In the genomic region with DNA sequence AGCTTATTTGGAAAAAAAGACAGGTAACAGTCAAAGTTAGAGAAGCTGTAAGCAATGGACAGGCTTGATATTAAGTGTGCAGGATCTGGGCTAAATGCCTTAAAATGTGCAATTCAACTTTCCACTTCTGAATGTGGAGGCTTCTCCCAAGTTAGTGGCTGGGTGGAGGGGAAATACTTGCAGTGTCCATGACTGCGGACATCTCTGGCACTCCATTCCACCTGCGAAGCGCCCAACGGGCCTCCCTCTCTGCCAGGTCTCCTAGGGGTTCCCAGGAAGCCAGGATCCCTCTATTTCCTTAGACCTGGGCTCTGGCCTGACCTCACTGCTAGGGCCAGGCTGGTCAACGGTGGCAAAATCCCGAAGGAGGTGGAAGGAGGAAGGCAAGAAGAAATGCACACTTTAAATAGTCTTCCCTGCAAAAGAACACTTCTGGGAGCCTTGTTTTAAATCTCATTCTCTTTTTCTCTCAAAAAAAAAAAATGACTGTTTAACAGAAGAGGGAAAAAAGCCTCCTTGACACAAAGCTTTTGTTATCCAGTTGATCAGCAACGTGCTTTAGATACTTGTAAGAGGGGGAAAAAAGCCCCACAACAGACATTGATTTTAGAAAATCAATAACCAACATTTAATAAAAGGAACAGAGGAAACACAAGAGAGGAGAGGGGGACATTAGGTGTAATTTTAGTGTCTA, we compare ENCODE assay signal across 8 cellular contexts. TPM values are rescaled to one million over a fixed set of nuclear protein-coding genes. Genes with fewer than 3 reads are reported as not detected.
DNase-seq lines count a peak whose midpoint lies in the region; ATAC-seq and TF ChIP-seq lines count a peak whose summit lies in the region.

No MANE protein-coding gene starts in this region.

- peak overlapping the region; percentile 83 for H2AK5ac ChIP-seq in mesenchymal stem cell (ENCODE audit: low read length, severe bottlenecking)

- H3K36me3 ChIP-seq in breast epithelium = no peaks in the 10 kb centered on the region
- H3K36me3 ChIP-seq in mesenchymal stem cell (ENCODE audit: control insufficient read depth in 1 of 2, insufficient read depth in 2 of 2, low read depth in 1 of 2, low read length in 2 of 2) = peaks cover 0 to 6% of the 10 kb centered on the region in 2 experiments
- no peaks in the 10 kb centered on the region for H3K36me3 ChIP-seq in thymus (ENCODE audit: control insufficient read depth, insufficient read depth)

- peak overlapping the region; percentile 98 for H3K9ac ChIP-seq in mesenchymal stem cell (ENCODE audit: low read length)

- peak overlapping the region; percentile 65 for H3K4me3 Mint-ChIP-seq in activated CD4-positive, alpha-beta T cell treated with anti-CD3 and anti-CD28 coated beads for 36 hours

- H3K23ac ChIP-seq in mesenchymal stem cell (ENCODE audit: low read length in 2 of 2) = no peak overlapping the region

- no peaks in the 10 kb centered on the region for H3K4me1 ChIP-seq in breast epithelium
- H3K4me1 ChIP-seq in mesenchymal stem cell (ENCODE audit: control insufficient read depth, insufficient read depth, low read depth, low read length) = peaks cover 15% of the 10 kb centered on the region
- H3K4me1 ChIP-seq in thymus (ENCODE audit: control insufficient read depth, insufficient read depth, low read length) = peaks cover 11% of the 10 kb centered on the region

- no peak for ATAC-seq in activated CD4-positive, alpha-beta T cell treated with anti-CD3 and anti-CD28 coated beads for 36 hours
- ATAC-seq in HG02973 (IDR thresholded peaks at IDR 0.05; ENCODE audit: unreplicated experiment) = no peak

- no peaks in the 10 kb centered on the region for H3K9me3 ChIP-seq in breast epithelium
- no peaks in the 10 kb centered on the region for H3K9me3 ChIP-seq in mesenchymal stem cell (ENCODE audit: control insufficient read depth, low read length)
- no peaks in the 10 kb centered on the region for H3K9me3 ChIP-seq in thymus (ENCODE audit: control insufficient read depth)

- H3K27me3 Mint-ChIP-seq in activated CD4-positive, alpha-beta T cell treated with anti-CD3 and anti-CD28 coated beads for 36 hours = peaks cover 44% of the 10 kb centered on the region

- peak overlapping the region; percentile 65 to 89 for H3K4ac ChIP-seq in mesenchymal stem cell (ENCODE audit: low read depth in 1 of 2, low read length in 2 of 2)

- CTCF ChIA-PET in activated CD4-positive, alpha-beta T cell treated with anti-CD3 and anti-CD28 coated beads for 36 hours (lab: Charles Lee) = no interaction called here

- H3K9me3 Mint-ChIP-seq in activated CD4-positive, alpha-beta T cell treated with anti-CD3 and anti-CD28 coated beads for 36 hours (ENCODE audit: low read depth) = no peaks in the 10 kb centered on the region

- 20% methylated on average over 4 of the region's 7 CpGs for WGBS in mesenchymal stem cell
- 79% methylated on average over 7 of the region's 7 CpGs for WGBS in thymus

- in situ Hi-C loops in GM13976 (cut with MboI; ENCODE audit: low sequenced_read_pairs, unreplicated experiment) = no loop called here

- H2BK12ac ChIP-seq in mesenchymal stem cell (ENCODE audit: low read length in 2 of 2) = peak overlapping the region; percentile 61 to 79

- no peak for DNase-seq in activated CD4-positive, alpha-beta T cell treated with anti-CD3 and anti-CD28 coated beads for 36 hours
- DNase-seq in activated CD4-positive, alpha-beta T cell treated with anti-CD3 and anti-CD28 coated beads for 1 hour = no peak
- DNase-seq in breast epithelium (ENCODE audit: low spot score in 2 of 2) (no peak), mesenchymal stem cell (no peak), NCI-H1417 treated with DMSO at 0.1 percent for 48 hours (lab: John Stamatoyannopoulos, UW) (no peak), GM13976 (ENCODE audit: low spot score) (no peak)

- H3K27me3 ChIP-seq in breast epithelium (peaks cover 0 to 71% of the 10 kb centered on the region in 2 donors), mesenchymal stem cell (ENCODE audit: control insufficient read depth in 1 of 2, insufficient read depth in 1 of 2, low read length in 2 of 2) (no peaks in the 10 kb centered on the region), thymus (ENCODE audit: control insufficient read depth, insufficient read depth) (peaks cover 7% of the 10 kb centered on the region)

- no peak for TF ChIP-seq POLR2A in breast epithelium (IDR thresholded peaks at IDR 0.05)

- intact Hi-C loops in activated CD4-positive, alpha-beta T cell treated with anti-CD3 and anti-CD28 coated beads for 36 hours (cut with DNase I, micrococcal nuclease) = loop anchor here (5.0 to 10.0 kb wide), 5 partner anchors 67 to 1390 kb away; a partner anchor contains a TSS
- intact Hi-C loops in breast epithelium (cut with DNase I; ENCODE audit: low total_unique reads) = no loop called here

- H3K4me1 Mint-ChIP-seq in activated CD4-positive, alpha-beta T cell treated with anti-CD3 and anti-CD28 coated beads for 36 hours = peaks cover 19% of the 10 kb centered on the region

- peak overlapping the region; percentile 90 to 98 for H3K18ac ChIP-seq in mesenchymal stem cell (ENCODE audit: low read depth in 1 of 2, low read length in 2 of 2)

- POLR2A ChIA-PET in activated CD4-positive, alpha-beta T cell treated with anti-CD3 and anti-CD28 coated beads for 36 hours (lab: Charles Lee) = interaction anchor here (0.6 kb wide), 1 partner anchor 229 kb away, joined by 5 read pairs; no protein-coding TSS in a partner anchor

- H2BK5ac ChIP-seq in mesenchymal stem cell (ENCODE audit: low read depth, low read length, poor library complexity, severe bottlenecking) = no peak overlapping the region

- H4K91ac ChIP-seq in mesenchymal stem cell (ENCODE audit: low read length) = peak overlapping the region; percentile 98

- peak overlapping the region; percentile 90 to 98 for H3K27ac ChIP-seq in breast epithelium
- H3K27ac ChIP-seq in mesenchymal stem cell (ENCODE audit: low read length, poor library complexity, severe bottlenecking) = peak overlapping the region; percentile 75
- peak overlapping the region; percentile 15 for H3K27ac ChIP-seq in thymus (ENCODE audit: low read depth)

- TF ChIP-seq CTCF in breast epithelium (IDR thresholded peaks at IDR 0.05) = no peak
- no peak for TF ChIP-seq CTCF in GM13976 (IDR thresholded peaks at IDR 0.05; ENCODE audit: borderline replicate concordance, control extremely low read depth, extremely low read depth, insufficient read depth, missing control alignments)

- H2BK120ac ChIP-seq in mesenchymal stem cell (ENCODE audit: low read depth, low read length) = peak overlapping the region; percentile 66

- H3K14ac ChIP-seq in mesenchymal stem cell (ENCODE audit: low read length in 2 of 2) = peak overlapping the region in 1 of 2 experiments; percentile 61

- H2BK15ac ChIP-seq in mesenchymal stem cell (ENCODE audit: low read depth, poor library complexity, severe bottlenecking) = peak overlapping the region; percentile 46

- H3K4me3 ChIP-seq in breast epithelium = peak overlapping the region; percentile 58 to 85 (median 79)
- peak overlapping the region; percentile 41 to 87 for H3K4me3 ChIP-seq in mesenchymal stem cell (ENCODE audit: insufficient read depth in 1 of 2, low read depth in 1 of 2, low read length in 2 of 2)
- no peak overlapping the region for H3K4me3 ChIP-seq in thymus (ENCODE audit: low read length)

- peak overlapping the region; percentile 83 for H3K4me2 ChIP-seq in mesenchymal stem cell (ENCODE audit: low read length, poor library complexity, severe bottlenecking)

- H4K8ac ChIP-seq in mesenchymal stem cell (ENCODE audit: low read length) = peak overlapping the region; percentile 94

- peak overlapping the region; percentile 10 for H3K27ac Mint-ChIP-seq in activated CD4-positive, alpha-beta T cell treated with anti-CD3 and anti-CD28 coated beads for 36 hours

- H3K79me1 ChIP-seq in mesenchymal stem cell (replicated peaks; ENCODE audit: low read length, poor library complexity, severe bottlenecking) = no peaks in the 10 kb centered on the region

- H3K36me3 Mint-ChIP-seq in activated CD4-positive, alpha-beta T cell treated with anti-CD3 and anti-CD28 coated beads for 36 hours (ENCODE audit: low read depth) = no peaks in the 10 kb centered on the region

- H2AFZ ChIP-seq in mesenchymal stem cell (ENCODE audit: low read depth, low read length) = no peak overlapping the region

RNA-seq across cellular contexts. Expression of a gene that starts 5.0 kb away (rescaled TPM):
- total RNA-seq in activated CD4-positive, alpha-beta T cell treated with anti-CD3 and anti-CD28 coated beads for 36 hours = 1 to 10 TPM; 7.0 to 7.5 TPM
- total RNA-seq in breast epithelium = 100 to 1,000 TPM in 1 of 3 donors, 10 to 100 TPM in 2; 53.7 to 225 (median 83.2) TPM
- polyA plus RNA-seq in mesenchymal stem cell (2013, experiment 1 of 2) = 62.5 TPM
- polyA plus RNA-seq in mesenchymal stem cell (2013, experiment 2 of 2) = 60.2 TPM
- 16.1 TPM for polyA plus RNA-seq in thymus

Comparison
In these comparisons a context has a peak if more than half of its experiments do, and no peak if none do; other contexts are left out.
1. H3K27ac ChIP-seq: peak in every context shown above with its lines; median percentile 94 in breast epithelium; 75 in mesenchymal stem cell; 15 in thymus.
2. RNA of a gene that starts 5.0 kb away (total RNA-seq): 53.7 to 225 TPM in breast epithelium; 7.0 to 7.5 TPM in activated CD4-positive, alpha-beta T cell treated with anti-CD3 and anti-CD28 coated beads for 36 hours; every median in the first group is over 4 times any median in the second.